Comparison of ENCODE assay signal across 11 cellular contexts in the genomic region with DNA sequence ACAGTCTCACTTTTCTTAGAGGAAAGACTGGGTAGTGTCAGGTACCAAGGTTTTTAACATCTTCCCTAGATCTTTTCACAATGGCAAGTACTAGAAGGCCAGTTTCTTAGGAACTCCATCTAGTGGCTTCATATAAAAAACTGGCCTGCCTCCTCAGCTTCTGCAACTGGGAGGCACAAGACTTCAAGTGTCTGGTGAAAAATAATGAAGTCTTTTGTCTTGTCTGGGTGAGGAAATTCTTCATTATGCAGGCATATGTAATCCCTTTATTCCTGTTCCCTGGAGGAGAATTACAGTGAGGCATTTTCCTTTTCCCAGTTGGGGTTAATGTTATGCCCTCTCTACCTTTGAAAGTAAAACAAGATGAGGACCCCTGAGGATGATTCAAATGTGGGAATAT.
DNase-seq lines count a peak whose midpoint lies in the region; ATAC-seq and TF ChIP-seq lines count a peak whose summit lies in the region.
"Had no signal": no experiment of that assay in that cellular context is flagged by ENCODE, and none has a peak within 500 bp of the region (broad histone marks: within the 10 kb centered on the region; RNA-seq: fewer than 3 reads in every experiment).

No MANE protein-coding gene starts in this region.

- H3K4me3 ChIP-seq in lower leg skin (ENCODE audit: low read depth, poor library complexity, severe bottlenecking): no peak overlapping the region

- intact Hi-C loops in lower leg skin (cut with DNase I; ENCODE audit: low total_unique reads): no loop called here

- H3K27me3 Mint-ChIP-seq in effector memory CD8-positive, alpha-beta T cell: peaks cover 13 to 40% of the 10 kb centered on the region in 2 donors

- DNase-seq in A172 (ENCODE audit: low spot score): peak; percentile 14
- peak; percentile 17 for DNase-seq in HT-29 (ENCODE audit: low spot score)
- peak; percentile 16 for DNase-seq in amniotic epithelial cell (ENCODE audit: low read depth)
- DNase-seq in iPS DF 19.7 (ENCODE audit: low read depth, low spot score): peak; percentile 76
- DNase-seq in activated CD8-positive, alpha-beta memory T cell treated with anti-CD3 and anti-CD28 coated beads, Interleukin-2, amount 50 U/mL, for 48 hours: no peak
- DNase-seq in occipital lobe (lab: John Stamatoyannopoulos, UW): no peak
- DNase-seq in lower leg skin (ENCODE audit: low spot score in 2 of 2): no peak
- DNase-seq in effector memory CD8-positive, alpha-beta T cell: no peak
- DNase-seq: activated T-cell treated with anti-CD3 and anti-CD28 coated beads, Interleukin-2, amount 50 U/mL, for 72 hours; AML-193 had no signal

- no peak for TF ChIP-seq CTCF in lower leg skin (IDR thresholded peaks at IDR 0.05)

- TF ChIP-seq POLR2A in lower leg skin (IDR thresholded peaks at IDR 0.05): no peak

- H3K27ac Mint-ChIP-seq in effector memory CD8-positive, alpha-beta T cell: no peak overlapping the region
- H3K27ac Mint-ChIP-seq: activated T-cell treated with anti-CD3 and anti-CD28 coated beads, Interleukin-2, amount 50 U/mL, for 72 hours had no signal

- no peak overlapping the region for H3K4me3 Mint-ChIP-seq in effector memory CD8-positive, alpha-beta T cell
- H3K4me3 Mint-ChIP-seq: activated T-cell treated with anti-CD3 and anti-CD28 coated beads, Interleukin-2, amount 50 U/mL, for 72 hours had no signal

- H3K9me3 Mint-ChIP-seq in effector memory CD8-positive, alpha-beta T cell: no peaks in the 10 kb centered on the region
- H3K9me3 Mint-ChIP-seq: activated T-cell treated with anti-CD3 and anti-CD28 coated beads, Interleukin-2, amount 50 U/mL, for 72 hours had no signal

- H3K36me3 Mint-ChIP-seq in effector memory CD8-positive, alpha-beta T cell (ENCODE audit: insufficient read depth): no peaks in the 10 kb centered on the region

- no peak for ATAC-seq in effector memory CD8-positive, alpha-beta T cell (replicated peaks)
- ATAC-seq: activated T-cell treated with anti-CD3 and anti-CD28 coated beads, Interleukin-2, amount 50 U/mL, for 72 hours; HepG2 had no signal

- no peaks in the 10 kb centered on the region for H3K4me1 Mint-ChIP-seq in effector memory CD8-positive, alpha-beta T cell (ENCODE audit: low read depth in 2 of 2)

Comparison
In these comparisons a context has a peak if more than half of its experiments do, and no peak if none do; other contexts are left out.
1. DNase-seq: peak in A172 (single experiment), HT-29 (single experiment), amniotic epithelial cell (single experiment) and iPS DF 19.7 (single experiment); none in activated CD8-positive, alpha-beta memory T cell treated with anti-CD3 and anti-CD28 coated beads, Interleukin-2, amount 50 U/mL, for 48 hours (single experiment), occipital lobe (single experiment), lower leg skin (0 of 2) and effector memory CD8-positive, alpha-beta T cell (0 of 3).